20 cellular contexts compared by ENCODE assay signal in genomic region chr12:765861-766260, GRCh38.
"Had no signal": no experiment of that assay in that cellular context is flagged by ENCODE, and none has a peak within 500 bp of the region (broad histone marks: within the 10 kb centered on the region; RNA-seq: fewer than 3 reads in every experiment).

No MANE protein-coding gene starts in this region.

- H3K9ac ChIP-seq: SK-N-SH had no signal

- H3K27me3 Mint-ChIP-seq: activated B cell treated with CpG ODN at 0.5 μM for 24 hours; memory B cell; natural killer cell treated with Interleukin-12 subunit alpha and Interleukin-12 subunit beta and Interleukin-15 and Interleukin-18, amount 100 ng/mL, for 72 hours; stimulated activated naive CD8-positive, alpha-beta T cell treated with anti-CD3 and anti-CD28 coated beads, Interleukin-15, amount 100 ng/mL, for 72 hours had no signal

- H3K9me3 ChIP-seq: gastroesophageal sphincter, prostate gland, SK-N-SH, tibial artery had no signal

- H3K4me1 ChIP-seq: prostate gland had no signal

- H3K4me3 Mint-ChIP-seq: activated B cell treated with CpG ODN at 0.5 μM for 24 hours; memory B cell; natural killer cell treated with Interleukin-12 subunit alpha and Interleukin-12 subunit beta and Interleukin-15 and Interleukin-18, amount 100 ng/mL, for 72 hours; stimulated activated naive CD8-positive, alpha-beta T cell treated with anti-CD3 and anti-CD28 coated beads, Interleukin-15, amount 100 ng/mL, for 72 hours had no signal

- DNase-seq: activated B cell treated with CpG ODN at 0.5 μM for 24 hours; activated CD4-positive, alpha-beta T cell treated with anti-CD3 and anti-CD28 coated beads for 4 hours; activated effector memory CD4-positive, alpha-beta T cell treated with anti-CD3 and anti-CD28 coated beads, Interleukin-2, amount 50 U/mL, for 16 hours; activated naive CD4-positive, alpha-beta T cell treated with anti-CD3 and anti-CD28 coated beads, Interleukin-2, amount 50 U/mL, for 16 hours; activated T-cell treated with anti-CD3 and anti-CD28 coated beads, Interleukin-2, amount 50 U/mL, for 48 hours; amygdala; head of caudate nucleus; hypothalamus; left cardiac atrium; SK-N-SH; stimulated activated CD4-positive, alpha-beta T cell treated with anti-CD3 and anti-CD28 coated beads, Interleukin-2, amount 100 ng/mL, for 48 hours; stimulated activated CD8-positive, alpha-beta memory T cell treated with anti-CD3 and anti-CD28 coated beads, Interleukin-4, amount 100 ng/mL, for 48 hours; stimulated activated naive CD8-positive, alpha-beta T cell treated with anti-CD3 and anti-CD28 coated beads, Interleukin-15, amount 100 ng/mL, for 72 hours; T1000; tibial artery had no signal

- H3K27ac Mint-ChIP-seq: activated B cell treated with CpG ODN at 0.5 μM for 24 hours; memory B cell; natural killer cell treated with Interleukin-12 subunit alpha and Interleukin-12 subunit beta and Interleukin-15 and Interleukin-18, amount 100 ng/mL, for 72 hours; stimulated activated naive CD8-positive, alpha-beta T cell treated with anti-CD3 and anti-CD28 coated beads, Interleukin-15, amount 100 ng/mL, for 72 hours had no signal

- H3K9me3 Mint-ChIP-seq: activated B cell treated with CpG ODN at 0.5 μM for 24 hours; memory B cell; natural killer cell treated with Interleukin-12 subunit alpha and Interleukin-12 subunit beta and Interleukin-15 and Interleukin-18, amount 100 ng/mL, for 72 hours; stimulated activated naive CD8-positive, alpha-beta T cell treated with anti-CD3 and anti-CD28 coated beads, Interleukin-15, amount 100 ng/mL, for 72 hours had no signal

- H3K27ac ChIP-seq: epithelial cell of prostate, gastroesophageal sphincter, prostate gland, tibial artery had no signal

- ATAC-seq: gastroesophageal sphincter; left cardiac atrium; natural killer cell treated with Interleukin-12 subunit alpha and Interleukin-12 subunit beta and Interleukin-15 and Interleukin-18, amount 100 ng/mL, for 72 hours; stimulated activated naive CD8-positive, alpha-beta T cell treated with anti-CD3 and anti-CD28 coated beads, Interleukin-15, amount 100 ng/mL, for 72 hours had no signal

- H3K27me3 ChIP-seq: gastroesophageal sphincter, tibial artery had no signal

- H3K4me2 ChIP-seq: SK-N-SH had no signal

- H3K36me3 ChIP-seq: prostate gland, tibial artery had no signal

- H3K4me3 ChIP-seq: gastroesophageal sphincter, prostate gland, tibial artery had no signal
